24 cellular contexts compared by ENCODE assay signal in the genomic region with DNA sequence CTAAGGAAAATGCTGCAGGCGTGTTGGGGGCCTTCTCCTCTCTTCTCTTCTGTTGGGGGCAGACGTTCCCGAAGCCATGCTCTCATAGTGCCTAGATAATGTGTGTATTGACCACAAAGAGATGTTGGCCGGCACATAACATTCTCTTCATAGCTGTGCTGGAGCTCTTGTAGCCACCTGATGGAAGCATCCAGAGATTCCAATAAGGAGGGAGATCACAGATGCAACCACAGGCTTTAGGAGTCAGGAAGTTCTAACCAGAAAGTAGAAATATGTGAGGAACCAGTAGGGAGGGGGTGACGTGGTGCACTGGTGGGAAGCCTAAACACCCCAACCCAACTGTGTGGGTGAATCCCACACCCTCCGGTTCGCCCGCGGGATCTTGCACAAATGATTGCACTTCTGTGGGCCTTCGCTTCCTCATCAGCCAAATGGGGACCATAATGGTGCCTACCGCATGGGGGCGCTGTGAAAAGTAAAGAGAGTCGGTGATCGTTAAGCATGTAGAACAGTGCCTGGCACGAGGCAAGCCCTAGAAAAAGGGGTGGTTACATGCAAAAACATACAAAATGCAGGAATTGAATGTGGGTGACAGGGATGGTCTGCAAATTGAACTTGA.
DNase-seq lines count a peak whose midpoint lies in the region; ATAC-seq, FAIRE-seq and TF ChIP-seq lines count a peak whose summit lies in the region.
"Had no signal": no experiment of that assay in that cellular context is flagged by ENCODE, and none has a peak within 500 bp of the region (broad histone marks: within the 10 kb centered on the region; RNA-seq: fewer than 3 reads in every experiment).

No MANE protein-coding gene starts in this region.

- H3K9ac ChIP-seq in HCT116 (ENCODE audit: low read length) (no peak overlapping the region), K562 (ENCODE audit: insufficient read depth in 1 of 2, low read depth in 2 of 2, low read length in 2 of 2) (no peak overlapping the region), neural progenitor cell (no peak overlapping the region)

- DNase-seq in GM06990 (ENCODE audit: extremely low read depth, insufficient read length) (no peak), HCT116 (ENCODE audit: low read depth, low spot score) (no peak), K562 (ENCODE audit: extremely low read depth in 1 of 4, low spot score in 3 of 4) (peak; percentile 61 to 80 (median 74)), neural progenitor cell (ENCODE audit: low spot score) (no peak), AG20443 (ENCODE audit: low spot score) (no peak), NCI-H748 treated with DMSO at 0.1 percent for 48 hours (lab: John Stamatoyannopoulos, UW) (no peak)
- DNase-seq: activated naive CD4-positive, alpha-beta T cell treated with anti-CD3 and anti-CD28 coated beads, Interleukin-2, amount 10 ng/mL, durations not matched to agents 7 days and 5 days; activated T-cell treated with anti-CD3 and anti-CD28 coated beads, Interleukin-2, amount 50 U/mL, for 48 hours; anterior cingulate cortex; foreskin fibroblast; GF-D8; left ventricle myocardium superior; NCI-H1436; NCI-H2171; NCI-H526 treated with DMSO at 0.1 percent for 48 hours; Right ventricle myocardium superior; stimulated activated CD4-positive, alpha-beta T cell treated with anti-CD3 and anti-CD28 coated beads, Interleukin-2, amount 100 ng/mL, for 24 hours; T-cell had no signal

- no peaks in the 10 kb centered on the region for H3F3A ChIP-seq in neural progenitor cell (ENCODE audit: low read depth)

- H3K27me3 ChIP-seq in GM06990 (replicated peaks; ENCODE audit: control insufficient read depth, insufficient read depth, low read length) (peaks cover 2% of the 10 kb centered on the region; the same call in 1 of the 2 replicates), HCT116 (ENCODE audit: insufficient read depth, low read length) (0 out of 2 replicates have a peak, but pooled peaks cover 3% of the 10 kb centered on the region), K562 (ENCODE audit: control insufficient read depth in 2 of 2, insufficient read depth in 2 of 2, low read length in 2 of 2) (peaks cover 43 to 71% of the 10 kb centered on the region in 2 experiments), neural progenitor cell (no peaks in the 10 kb centered on the region)
- H3K27me3 ChIP-seq: hepatocyte had no signal

- H3K36me3 ChIP-seq in GM06990 (ENCODE audit: control insufficient read depth, insufficient read depth, low read length) = no peaks in the 10 kb centered on the region
- H3K36me3 ChIP-seq in HCT116 (ENCODE audit: control insufficient read depth in 1 of 2, insufficient read depth in 2 of 2, low read length in 2 of 2) = no peaks in the 10 kb centered on the region
- H3K36me3 ChIP-seq in K562 (ENCODE audit: control insufficient read depth, insufficient read depth, low read length) = no peaks in the 10 kb centered on the region
- no peaks in the 10 kb centered on the region for H3K36me3 ChIP-seq in neural progenitor cell

- no peak overlapping the region for H2AFZ ChIP-seq in HCT116 (ENCODE audit: low read depth, low read length, poor library complexity, severe bottlenecking)
- no peak overlapping the region for H2AFZ ChIP-seq in K562 (ENCODE audit: low read depth, low read length)
- no peak overlapping the region for H2AFZ ChIP-seq in neural progenitor cell (replicated peaks)
- H2AFZ ChIP-seq: hepatocyte had no signal

- CTCF ChIA-PET in HCT116 (lab: Charles Lee) = no interaction called here
- CTCF ChIA-PET in K562 (lab: Yijun Ruan, JAX; ENCODE audit: low intra/inter-chr PET ratio) = no interaction called here

- TF ChIP-seq CTCF in GM06990 (IDR thresholded peaks at IDR 0.05; ENCODE audit: insufficient read depth, low read length, poor library complexity, severe bottlenecking) = peak; percentile 1
- TF ChIP-seq CTCF in HCT116 (IDR thresholded peaks at IDR 0.05 in 2 of 3, conservative IDR thresholded peaks at IDR 0.05 in 1 of 3; ENCODE audit: borderline replicate concordance in 1 of 3, insufficient read depth in 1 of 3, low read depth in 2 of 3, low read length in 2 of 3) = peak in 2 of 3 experiments; percentile 46 to 52; a peak in 4 of 6 replicates
- peak; percentile 67 to 91 (median 72) for TF ChIP-seq CTCF in K562 (IDR thresholded peaks at IDR 0.05 in 2 of 3, conservative IDR thresholded peaks at IDR 0.05 in 1 of 3; ENCODE audit: insufficient read depth in 2 of 3, low read depth in 1 of 3, low read length in 3 of 3)
- peak; percentile 26 for TF ChIP-seq CTCF in neural progenitor cell (IDR thresholded peaks at IDR 0.05)

- WGBS in K562 (ENCODE audit: insufficient coverage, low coverage, missing lambda C conversion rate) = 2% methylated on average over 15 of the region's 15 CpGs

- H3K4me3 Mint-ChIP-seq in neural progenitor cell = no peak overlapping the region
- H3K4me3 Mint-ChIP-seq: activated naive CD4-positive, alpha-beta T cell treated with anti-CD3 and anti-CD28 coated beads, Interleukin-2, amount 10 ng/mL, durations not matched to agents 7 days and 5 days; stimulated activated effector memory CD8-positive, alpha-beta T cell treated with anti-CD3 and anti-CD28 coated beads, Interleukin-12 subunit alpha, Interleukin-12 subunit beta, amount 100 ng/mL, for 72 hours; T-cell had no signal

- no peaks in the 10 kb centered on the region for H3K36me3 Mint-ChIP-seq in neural progenitor cell
- H3K36me3 Mint-ChIP-seq: activated naive CD4-positive, alpha-beta T cell treated with anti-CD3 and anti-CD28 coated beads, Interleukin-2, amount 10 ng/mL, durations not matched to agents 7 days and 5 days; stimulated activated effector memory CD8-positive, alpha-beta T cell treated with anti-CD3 and anti-CD28 coated beads, Interleukin-12 subunit alpha, Interleukin-12 subunit beta, amount 100 ng/mL, for 72 hours; T-cell had no signal

- H3K9me3 ChIP-seq in HCT116 (ENCODE audit: control insufficient read depth in 1 of 2, insufficient read depth in 1 of 2, low read depth in 1 of 2, low read length in 2 of 2) (no peaks in the 10 kb centered on the region), K562 (replicated peaks; ENCODE audit: control insufficient read depth, insufficient read depth, low read depth, low read length) (no peaks in the 10 kb centered on the region), neural progenitor cell (ENCODE audit: low read depth) (no peaks in the 10 kb centered on the region)

- no TSS peak for BruUV-seq in HCT116 (replicated peaks; lab: Mats Ljungman, UMichigan)
- BruUV-seq in K562 (replicated peaks; lab: Mats Ljungman, UMichigan) = no TSS peak

- H3K79me2 ChIP-seq in HCT116 (ENCODE audit: insufficient read depth, low read length) (no peaks in the 10 kb centered on the region), K562 (ENCODE audit: control insufficient read depth, insufficient read depth, low read length) (no peaks in the 10 kb centered on the region), neural progenitor cell (ENCODE audit: low read depth) (no peaks in the 10 kb centered on the region)
- H3K79me2 ChIP-seq: hepatocyte had no signal

- RAD21 ChIA-PET in HCT116 (lab: Charles Lee; ENCODE audit: low non-redundant PET in 1 of 2, low total read pairs in 2 of 2, uncharacterized antibody in 2 of 2, unreplicated experiment in 2 of 2) = no interaction called here

- peak; percentile 69 for FAIRE-seq in K562 (lab: Jason Lieb, UNC)
- FAIRE-seq: islet of Langerhans had no signal

- TF ChIP-seq RAD21 in HCT116 (IDR thresholded peaks at IDR 0.05; ENCODE audit: low read depth) = no peak
- peak in 1 of 2 experiments; percentile 53; a peak in 3 of 4 replicates for TF ChIP-seq RAD21 in K562 (CRISPR knock-in tag; conservative IDR thresholded peaks at IDR 0.05 in 1 of 2, IDR thresholded peaks at IDR 0.05 in 1 of 2)

- H3K27ac Mint-ChIP-seq in neural progenitor cell = no peak overlapping the region
- H3K27ac Mint-ChIP-seq: activated naive CD4-positive, alpha-beta T cell treated with anti-CD3 and anti-CD28 coated beads, Interleukin-2, amount 10 ng/mL, durations not matched to agents 7 days and 5 days; stimulated activated effector memory CD8-positive, alpha-beta T cell treated with anti-CD3 and anti-CD28 coated beads, Interleukin-12 subunit alpha, Interleukin-12 subunit beta, amount 100 ng/mL, for 72 hours; T-cell had no signal

- H3K4me1 ChIP-seq in HCT116 (ENCODE audit: control insufficient read depth in 1 of 2, insufficient read depth in 2 of 2, low read length in 2 of 2) = peaks cover 0 to 2% of the 10 kb centered on the region in 2 experiments; a peak in 1 of 4 replicates
- H3K4me1 ChIP-seq in K562 (replicated peaks in 1 of 2; ENCODE audit: control insufficient read depth in 2 of 2, insufficient read depth in 2 of 2, low read length in 2 of 2) = peaks cover 3 to 5% of the 10 kb centered on the region in 2 experiments; a peak in 2 of 5 replicates
- H3K4me1 ChIP-seq in neural progenitor cell = peaks cover 8% of the 10 kb centered on the region

- TF ChIP-seq EP300 in K562 (IDR thresholded peaks at IDR 0.05; ENCODE audit: low read length) = no peak

- H3K4me3 ChIP-seq in GM06990 (replicated peaks; ENCODE audit: low read depth, low read length) (no peak overlapping the region), HCT116 (replicated peaks in 1 of 2; ENCODE audit: low read depth in 1 of 2, low read length in 2 of 2) (no peak overlapping the region), K562 (no peak overlapping the region), neural progenitor cell (no peak overlapping the region)
- H3K4me3 ChIP-seq: hepatocyte, skin epidermis had no signal

- H3K9me2 ChIP-seq in HCT116 (ENCODE audit: insufficient read depth) = no peaks in the 10 kb centered on the region

- no peaks in the 10 kb centered on the region for H3K9me3 Mint-ChIP-seq in neural progenitor cell
- H3K9me3 Mint-ChIP-seq: activated naive CD4-positive, alpha-beta T cell treated with anti-CD3 and anti-CD28 coated beads, Interleukin-2, amount 10 ng/mL, durations not matched to agents 7 days and 5 days; stimulated activated effector memory CD8-positive, alpha-beta T cell treated with anti-CD3 and anti-CD28 coated beads, Interleukin-12 subunit alpha, Interleukin-12 subunit beta, amount 100 ng/mL, for 72 hours; T-cell had no signal

- ATAC-seq in HCT116 = peak; percentile 50; the same call in 1 of the 2 replicates
- ATAC-seq in K562 = peak; percentile 72
- ATAC-seq in GM18909 (IDR thresholded peaks at IDR 0.05; ENCODE audit: poor library complexity, unreplicated experiment) = no peak
- ATAC-seq in HG02840 (IDR thresholded peaks at IDR 0.05; ENCODE audit: low FRiP score, unreplicated experiment) = no peak
- ATAC-seq: left ventricle myocardium superior; stimulated activated effector memory CD8-positive, alpha-beta T cell treated with anti-CD3 and anti-CD28 coated beads, Interleukin-12 subunit alpha, Interleukin-12 subunit beta, amount 100 ng/mL, for 72 hours; T-cell had no signal

- H3K27ac ChIP-seq in HCT116 (ENCODE audit: low read depth, low read length) = no peak overlapping the region
- H3K27ac ChIP-seq in K562 (ENCODE audit: extremely low read depth, low read depth, low read length) = no peak overlapping the region
- H3K27ac ChIP-seq in neural progenitor cell = no peak overlapping the region
- H3K27ac ChIP-seq: hepatocyte, skin epidermis had no signal

- H4K20me1 ChIP-seq in HCT116 (ENCODE audit: insufficient read depth) = no peaks in the 10 kb centered on the region
- H4K20me1 ChIP-seq in K562 (replicated peaks; ENCODE audit: control insufficient read depth, insufficient read depth, low read length) = 0 out of 2 replicates have a peak, but pooled peaks cover 6% of the 10 kb centered on the region
- H4K20me1 ChIP-seq in neural progenitor cell (ENCODE audit: low read depth) = no peaks in the 10 kb centered on the region

- intact Hi-C loops in HCT116 (cut with micrococcal nuclease) (no loop called here), K562 (cut with micrococcal nuclease) (no loop called here)

- H3K27me3 Mint-ChIP-seq in neural progenitor cell (ENCODE audit: insufficient read depth, low read depth) = peaks cover 4% of the 10 kb centered on the region
- H3K27me3 Mint-ChIP-seq: activated naive CD4-positive, alpha-beta T cell treated with anti-CD3 and anti-CD28 coated beads, Interleukin-2, amount 10 ng/mL, durations not matched to agents 7 days and 5 days had no signal

- TF ChIP-seq POLR2A in HCT116 (IDR thresholded peaks at IDR 0.05; ENCODE audit: borderline replicate concordance, extremely low read depth, insufficient read depth, insufficient read length) = no peak
- TF ChIP-seq POLR2A in K562 (conservative IDR thresholded peaks at IDR 0.05) = no peak

- H3K4me1 Mint-ChIP-seq in neural progenitor cell = peaks cover 17% of the 10 kb centered on the region
- H3K4me1 Mint-ChIP-seq: activated naive CD4-positive, alpha-beta T cell treated with anti-CD3 and anti-CD28 coated beads, Interleukin-2, amount 10 ng/mL, durations not matched to agents 7 days and 5 days; stimulated activated effector memory CD8-positive, alpha-beta T cell treated with anti-CD3 and anti-CD28 coated beads, Interleukin-12 subunit alpha, Interleukin-12 subunit beta, amount 100 ng/mL, for 72 hours; T-cell had no signal

- POLR2A ChIA-PET in HCT116 (lab: Charles Lee) = no interaction called here
- POLR2A ChIA-PET in K562 (lab: Yijun Ruan, JAX) = no interaction called here

- no peaks in the 10 kb centered on the region for H3K9me1 ChIP-seq in K562 (ENCODE audit: control insufficient read depth, insufficient read depth, low read length)

- in situ Hi-C loops in K562 (cut with MboI) = no loop called here

- H3K4me2 ChIP-seq in HCT116 (ENCODE audit: low read length) = no peak overlapping the region
- no peak overlapping the region for H3K4me2 ChIP-seq in K562 (ENCODE audit: insufficient read depth, low read length)
- no peak overlapping the region for H3K4me2 ChIP-seq in neural progenitor cell
- H3K4me2 ChIP-seq: hepatocyte had no signal

Comparison
In these comparisons a context has a peak if more than half of its experiments do, and no peak if none do; other contexts are left out.
1. DNase-seq: peak in K562 (4 of 4); none in GM06990 (single experiment), HCT116 (single experiment), neural progenitor cell (single experiment), AG20443 (single experiment) and NCI-H748 treated with DMSO at 0.1 percent for 48 hours (single experiment).
2. CTCF ChIP-seq: peak in every context shown above with its lines; median percentile 72 in K562; 49 in HCT116; 26 in neural progenitor cell; 1 in GM06990.
3. ATAC-seq: peak in HCT116 (single experiment) and K562 (single experiment); none in GM18909 (single experiment) and HG02840 (single experiment).